Comparison of ENCODE assay signal across 8 cellular contexts in genomic region chr15:66498501-66499386, GRCh38. TPM values are rescaled to one million over a fixed set of nuclear protein-coding genes. Genes with fewer than 3 reads are reported as not detected.
DNase-seq lines count a peak whose midpoint lies in the region; ATAC-seq and TF ChIP-seq lines count a peak whose summit lies in the region.

No MANE protein-coding gene starts in this region.

- no peaks in the 10 kb centered on the region for H3K9me3 Mint-ChIP-seq in stimulated activated naive CD8-positive, alpha-beta T cell treated with anti-CD3 and anti-CD28 coated beads, Interleukin-15, Interleukin-2, amounts not matched to agents 100 ng/mL and 50 ng/mL, for 24 hours

- peaks cover 89% of the 10 kb centered on the region for H3K36me3 Mint-ChIP-seq in stimulated activated naive CD8-positive, alpha-beta T cell treated with anti-CD3 and anti-CD28 coated beads, Interleukin-15, Interleukin-2, amounts not matched to agents 100 ng/mL and 50 ng/mL, for 24 hours (ENCODE audit: low read depth)

- H3K27ac Mint-ChIP-seq in stimulated activated naive CD8-positive, alpha-beta T cell treated with anti-CD3 and anti-CD28 coated beads, Interleukin-15, Interleukin-2, amounts not matched to agents 100 ng/mL and 50 ng/mL, for 24 hours = peak overlapping the region; percentile 99

- no peak overlapping the region for H3K4me3 ChIP-seq in Peyer's patch
- no peak overlapping the region for H3K4me3 ChIP-seq in prostate gland
- no peak overlapping the region for H3K4me3 ChIP-seq in uterus

- intact Hi-C loops in prostate gland (cut with DNase I) (no loop called here), uterus (cut with DNase I; ENCODE audit: low total_unique reads) (loop anchor here (5.0 kb wide), 1 partner anchor 111 kb away; the partner anchor contains the start of gene MAP2K1)

- TF ChIP-seq CTCF in Peyer's patch (IDR thresholded peaks at IDR 0.05) = peak in 5 of 6 experiments; percentile 21 to 40 (median 34)
- peak in 3 of 4 experiments; percentile 36 to 41 (median 36) for TF ChIP-seq CTCF in prostate gland (IDR thresholded peaks at IDR 0.05)
- TF ChIP-seq CTCF in uterus (IDR thresholded peaks at IDR 0.05) = peak in 1 of 4 experiments; percentile 17

- H3K9me3 ChIP-seq in Peyer's patch = no peaks in the 10 kb centered on the region
- no peaks in the 10 kb centered on the region for H3K9me3 ChIP-seq in prostate gland
- H3K9me3 ChIP-seq in uterus = no peaks in the 10 kb centered on the region

- WGBS in prostate gland = 38% methylated on average over 3 of the region's 3 CpGs

- ATAC-seq in stimulated activated naive CD8-positive, alpha-beta T cell treated with anti-CD3 and anti-CD28 coated beads, Interleukin-15, Interleukin-2, amounts not matched to agents 100 U/mL and 50 U/mL, for 24 hours = no peak
- no peak for ATAC-seq in GM18873 (IDR thresholded peaks at IDR 0.05; ENCODE audit: low FRiP score, unreplicated experiment)
- no peak for ATAC-seq in activated CD4-positive, CD25-positive, alpha-beta regulatory T cell treated with anti-CD3 and anti-CD28 coated beads, Interleukin-2, amount 50 U/mL, for 24 hours

- H3K27me3 Mint-ChIP-seq in stimulated activated naive CD8-positive, alpha-beta T cell treated with anti-CD3 and anti-CD28 coated beads, Interleukin-15, Interleukin-2, amounts not matched to agents 100 ng/mL and 50 ng/mL, for 24 hours = no peaks in the 10 kb centered on the region

- H3K27me3 ChIP-seq in Peyer's patch (no peaks in the 10 kb centered on the region), prostate gland (replicated peaks; ENCODE audit: insufficient read depth) (no peaks in the 10 kb centered on the region), uterus (no peaks in the 10 kb centered on the region)

- H3K36me3 ChIP-seq in Peyer's patch (peaks cover 0 to 64% (median 0%) of the 10 kb centered on the region in 3 donors), prostate gland (peaks cover 19 to 24% of the 10 kb centered on the region in 2 donors), uterus (no peaks in the 10 kb centered on the region)

- TF ChIP-seq POLR2A in Peyer's patch (IDR thresholded peaks at IDR 0.05) (no peak), prostate gland (IDR thresholded peaks at IDR 0.05) (no peak), uterus (IDR thresholded peaks at IDR 0.05) (no peak)

- H3K4me3 Mint-ChIP-seq in stimulated activated naive CD8-positive, alpha-beta T cell treated with anti-CD3 and anti-CD28 coated beads, Interleukin-15, Interleukin-2, amounts not matched to agents 100 ng/mL and 50 ng/mL, for 24 hours = peak overlapping the region; percentile 97

- DNase-seq in stimulated activated naive CD8-positive, alpha-beta T cell treated with anti-CD3 and anti-CD28 coated beads, Interleukin-15, Interleukin-2, amounts not matched to agents 100 U/mL and 50 U/mL, for 24 hours = no peak
- DNase-seq in Peyer's patch (no peak), dermis microvascular lymphatic vessel endothelial cell (ENCODE audit: low read depth in 2 of 2) (peak; percentile 33 to 51), prostate gland (ENCODE audit: low spot score) (no peak), uterus (no peak)

- H3K4me1 ChIP-seq in Peyer's patch (peaks cover 0 to 42% (median 11%) of the 10 kb centered on the region in 4 donors), prostate gland (replicated peaks) (peaks cover 5% of the 10 kb centered on the region), uterus (peaks cover 4 to 12% of the 10 kb centered on the region in 2 donors)

- H3K27ac ChIP-seq in Peyer's patch (peak overlapping the region; percentile 82 to 87 (median 85)), prostate gland (peak overlapping the region in 1 of 2 donors; percentile 77), uterus (no peak overlapping the region)

- peaks cover 68% of the 10 kb centered on the region for H3K4me1 Mint-ChIP-seq in stimulated activated naive CD8-positive, alpha-beta T cell treated with anti-CD3 and anti-CD28 coated beads, Interleukin-15, Interleukin-2, amounts not matched to agents 100 ng/mL and 50 ng/mL, for 24 hours (ENCODE audit: low read depth)

RNA-seq across cellular contexts. Expression of gene SNAPC5, which starts 1.2 kb away (rescaled TPM):
- total RNA-seq in Peyer's patch = 10 to 100 TPM; 12.2 to 26.4 (median 20.4) TPM
- 15.5 and 16.7 TPM in 2 replicates for total RNA-seq in dermis microvascular lymphatic vessel endothelial cell
- 10 to 100 TPM; 23.6 to 27.0 TPM for total RNA-seq in prostate gland
- 10 to 100 TPM; 17.1 to 45.6 (median 24.6) TPM for total RNA-seq in uterus

RNA-seq across cellular contexts. Expression of gene RPL4, which starts 5.9 kb away (rescaled TPM):
- 1,000 to 10,000 TPM in 2 of 4 donors, 100 to 1,000 TPM in 2; 638 to 1,911 (median 945) TPM for total RNA-seq in Peyer's patch
- total RNA-seq in dermis microvascular lymphatic vessel endothelial cell = 1,501 and 2,634 TPM in 2 replicates
- 1,000 to 10,000 TPM; 2,395 to 5,607 TPM for total RNA-seq in prostate gland
- 1,000 to 10,000 TPM; 2,301 to 6,298 (median 4,986) TPM for total RNA-seq in uterus

RNA-seq across cellular contexts. Expression of gene ZWILCH, which starts 6.4 kb away (rescaled TPM):
- 10 to 100 TPM in 1 of 4 donors, 1 to 10 TPM in 3; 3.6 to 11.2 (median 6.7) TPM for total RNA-seq in Peyer's patch
- 9.1 and 13.4 TPM in 2 replicates for total RNA-seq in dermis microvascular lymphatic vessel endothelial cell
- total RNA-seq in prostate gland = 10 to 100 TPM in 1 of 2 donors, 1 to 10 TPM in 1; 6.1 to 11.4 TPM
- total RNA-seq in uterus = 10 to 100 TPM in 1 of 4 donors, 1 to 10 TPM in 3; 2.4 to 26.1 (median 7.0) TPM

Comparison
In these comparisons a context has a peak if more than half of its experiments do, and no peak if none do; other contexts are left out.
1. DNase-seq: peak in dermis microvascular lymphatic vessel endothelial cell (2 of 2); none in stimulated activated naive CD8-positive, alpha-beta T cell treated with anti-CD3 and anti-CD28 coated beads, Interleukin-15, Interleukin-2, amounts not matched to agents 100 U/mL and 50 U/mL, for 24 hours (single experiment), Peyer's patch (0 of 3), prostate gland (single experiment) and uterus (0 of 2).
2. H3K27ac ChIP-seq: peak in Peyer's patch (4 of 4); none in uterus (0 of 2).